Comparison of ENCODE assay signal across 8 cellular contexts in genomic region chr11:83285131-83285770, GRCh38. TPM values are rescaled to one million over a fixed set of nuclear protein-coding genes. Genes with fewer than 3 reads are reported as not detected.
DNase-seq lines count a peak whose midpoint lies in the region; ATAC-seq, FAIRE-seq and TF ChIP-seq lines count a peak whose summit lies in the region.

No MANE protein-coding gene starts in this region.

- no peaks in the 10 kb centered on the region for H3K27me3 ChIP-seq in stomach

- 0 to 1% (median 1%) methylated on average over 21 to 22 of the region's 22 CpGs for WGBS in stomach, 5 donors

- FAIRE-seq in frontal cortex (lab: Jason Lieb, UNC) = no peak

- H3K4me3 ChIP-seq in iPS-11a (ENCODE audit: low read depth, low read length) = peak overlapping the region; percentile 98
- H3K4me3 ChIP-seq in stomach = peak overlapping the region; percentile 58 to 91 (median 78)

- no peak for TF ChIP-seq CTCF in stomach (IDR thresholded peaks at IDR 0.05)

- peaks cover 0 to 2% (median under 1%) of the 10 kb centered on the region in 4 donors for H3K36me3 ChIP-seq in stomach

- intact Hi-C loops in Right ventricle myocardium inferior (cut with DNase I) (no loop called here), cardiac septum (cut with DNase I) (no loop called here), stomach (cut with DNase I; ENCODE audit: low total_unique reads) (no loop called here)

- no peak for TF ChIP-seq EP300 in stomach (IDR thresholded peaks at IDR 0.05)

- H3K27ac Mint-ChIP-seq in activated naive CD4-positive, alpha-beta T cell treated with anti-CD3 and anti-CD28 coated beads, Interleukin-2, amount 50 U/mL, for 72 hours = peak overlapping the region; percentile 98 to 99

- peaks cover 27 to 28% of the 10 kb centered on the region in 2 donors for H3K36me3 Mint-ChIP-seq in activated naive CD4-positive, alpha-beta T cell treated with anti-CD3 and anti-CD28 coated beads, Interleukin-2, amount 50 U/mL, for 72 hours

- peak; percentile 68 for ATAC-seq in Right ventricle myocardium inferior
- peak; percentile 32 for ATAC-seq in HG03139 (IDR thresholded peaks at IDR 0.05; ENCODE audit: unreplicated experiment)
- peak; percentile 61 to 74 for ATAC-seq in activated naive CD4-positive, alpha-beta T cell treated with anti-CD3 and anti-CD28 coated beads, Interleukin-2, amount 50 U/mL, for 72 hours

- peaks cover 7 to 56% (median 45%) of the 10 kb centered on the region in 4 donors for H3K4me1 ChIP-seq in stomach

- H3K9me3 Mint-ChIP-seq in activated naive CD4-positive, alpha-beta T cell treated with anti-CD3 and anti-CD28 coated beads, Interleukin-2, amount 50 U/mL, for 72 hours = peaks cover 4% of the 10 kb centered on the region in 2 donors

- no peak for TF ChIP-seq POLR2A in stomach (IDR thresholded peaks at IDR 0.05)

- H3K9me3 ChIP-seq in stomach = no peaks in the 10 kb centered on the region

- no peak for DNase-seq in Right ventricle myocardium inferior (ENCODE audit: missing footprints)
- no peak for DNase-seq in cardiac septum (ENCODE audit: low spot score)
- DNase-seq in activated naive CD4-positive, alpha-beta T cell treated with anti-CD3 and anti-CD28 coated beads, Interleukin-2, amount 50 U/mL, for 72 hours (ENCODE audit: low spot score in 2 of 2) = no peak
- no peak for DNase-seq in stomach
- DNase-seq in frontal cortex (ENCODE audit: low spot score in 2 of 2) = no peak
- DNase-seq in effector CD8-positive, alpha-beta T cell (lab: John Stamatoyannopoulos, UW) = no peak

- peak overlapping the region; percentile 95 to 99 (median 97) for H3K27ac ChIP-seq in stomach

RNA-seq across cellular contexts. Expression of gene CCDC90B, which starts 0.9 kb away (rescaled TPM):
- 21.2 TPM for total RNA-seq in Right ventricle myocardium inferior
- total RNA-seq in cardiac septum = 29.5 TPM
- 10 to 100 TPM; 28.4 to 31.2 TPM for total RNA-seq in activated naive CD4-positive, alpha-beta T cell treated with anti-CD3 and anti-CD28 coated beads, Interleukin-2, amount 50 U/mL, for 72 hours
- total RNA-seq in stomach = 10 to 100 TPM in 4 of 5 donors, 1 to 10 TPM in 1; 5.3 to 48.4 (median 27.8) TPM
- polyA plus RNA-seq in stomach = 10 to 100 TPM; 23.5 to 46.0 (median 43.5) TPM
- 216 TPM for total RNA-seq in frontal cortex
